In the genomic region with DNA sequence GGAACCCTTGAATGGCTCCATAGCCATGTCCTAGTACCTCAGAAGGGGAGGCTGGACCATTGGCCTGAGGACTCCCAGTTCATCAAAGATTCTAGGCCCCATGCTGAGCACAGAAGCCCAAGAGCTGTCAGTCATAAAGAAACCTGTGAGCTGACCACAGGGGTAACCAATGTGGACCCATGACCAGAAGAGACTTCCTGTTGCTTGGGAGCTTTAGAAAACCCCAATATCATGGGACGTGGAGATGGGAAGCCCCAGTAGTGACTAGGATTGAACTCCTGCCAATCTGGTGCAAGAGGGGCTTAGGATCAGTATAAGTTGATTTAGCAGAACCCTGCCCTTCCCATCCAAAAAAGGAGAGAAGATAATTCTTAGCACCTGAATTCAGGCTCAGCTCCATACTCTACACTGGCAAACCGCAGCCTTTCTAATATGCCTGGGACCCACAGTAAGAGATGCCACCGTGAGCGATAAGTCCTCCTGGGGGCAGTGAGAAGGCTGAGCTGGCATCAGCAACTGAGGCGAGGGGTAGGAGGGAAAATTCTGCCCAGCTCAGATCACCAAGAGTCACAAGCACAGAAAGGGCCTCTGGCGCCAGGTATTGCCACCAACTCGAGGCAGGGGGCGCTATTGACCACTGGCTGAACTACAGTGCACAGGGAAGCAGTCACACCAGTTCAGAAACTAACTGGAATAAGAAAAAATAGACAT, we compare ENCODE assay signal across 8 cellular contexts.
DNase-seq lines count a peak whose midpoint lies in the region; ATAC-seq lines count a peak whose summit lies in the region.

No MANE protein-coding gene starts in this region.

- H3K4me1 Mint-ChIP-seq in activated naive CD4-positive, alpha-beta T cell treated with anti-CD3 and anti-CD28 coated beads, Interleukin-2, amount 10 ng/mL, durations not matched to agents 7 days and 5 days, result no peaks in the 10 kb centered on the region

- intact Hi-C loops in left ventricle myocardium superior (cut with micrococcal nuclease), result no loop called here

- CTCF ChIA-PET in activated naive CD4-positive, alpha-beta T cell treated with anti-CD3 and anti-CD28 coated beads, Interleukin-2, amount 10 ng/mL, durations not matched to agents 7 days and 5 days (lab: Charles Lee), result interaction anchor here (0.5 to 2.8 kb wide), 18 partner anchors 26 to 434 kb away, joined by 3 to 49 read pairs (median 4); no protein-coding TSS in a partner anchor

- peak; percentile 82 for ATAC-seq in GM21717 (IDR thresholded peaks at IDR 0.05; ENCODE audit: unreplicated experiment)
- no peak for ATAC-seq in left ventricle myocardium superior

- H3K9me3 Mint-ChIP-seq in activated naive CD4-positive, alpha-beta T cell treated with anti-CD3 and anti-CD28 coated beads, Interleukin-2, amount 10 ng/mL, durations not matched to agents 7 days and 5 days, result no peaks in the 10 kb centered on the region

- no peaks in the 10 kb centered on the region for H3K27me3 Mint-ChIP-seq in activated naive CD4-positive, alpha-beta T cell treated with anti-CD3 and anti-CD28 coated beads, Interleukin-2, amount 10 ng/mL, durations not matched to agents 7 days and 5 days

- H3K36me3 Mint-ChIP-seq in activated naive CD4-positive, alpha-beta T cell treated with anti-CD3 and anti-CD28 coated beads, Interleukin-2, amount 10 ng/mL, durations not matched to agents 7 days and 5 days, result no peaks in the 10 kb centered on the region

- H3K4me3 Mint-ChIP-seq in activated naive CD4-positive, alpha-beta T cell treated with anti-CD3 and anti-CD28 coated beads, Interleukin-2, amount 10 ng/mL, durations not matched to agents 7 days and 5 days, result no peak overlapping the region

- H3K27ac Mint-ChIP-seq in activated naive CD4-positive, alpha-beta T cell treated with anti-CD3 and anti-CD28 coated beads, Interleukin-2, amount 10 ng/mL, durations not matched to agents 7 days and 5 days, result no peak overlapping the region

- DNase-seq in activated naive CD4-positive, alpha-beta T cell treated with anti-CD3 and anti-CD28 coated beads, Interleukin-2, amount 10 ng/mL, durations not matched to agents 7 days and 5 days, result peak; percentile 58
- DNase-seq in activated naive CD4-positive, alpha-beta T cell treated with Interleukin-2 at 50 U/mL for 16 hours, result no peak
- peak; percentile 8 for DNase-seq in HS-27A (ENCODE audit: low read depth)
- DNase-seq in SKM-1 treated with dmso at 0.1 percent for 144 hours (lab: John Stamatoyannopoulos, UW; ENCODE audit: unreplicated experiment), result peak; percentile 78
- DNase-seq in glomerular visceral epithelial cell (ENCODE audit: extremely low spot score), result peak; percentile 7
- peak; percentile 81 for DNase-seq in stimulated activated CD8-positive, alpha-beta memory T cell treated with anti-CD3 and anti-CD28 coated beads, Interleukin-4, amount 100 ng/mL, for 48 hours
- no peak for DNase-seq in left ventricle myocardium superior

Comparison
In these comparisons a context has a peak if more than half of its experiments do, and no peak if none do; other contexts are left out.
1. DNase-seq: peak in activated naive CD4-positive, alpha-beta T cell treated with anti-CD3 and anti-CD28 coated beads, Interleukin-2, amount 10 ng/mL, durations not matched to agents 7 days and 5 days (single experiment), HS-27A (single experiment), SKM-1 treated with dmso at 0.1 percent for 144 hours (single experiment), glomerular visceral epithelial cell (single experiment) and stimulated activated CD8-positive, alpha-beta memory T cell treated with anti-CD3 and anti-CD28 coated beads, Interleukin-4, amount 100 ng/mL, for 48 hours (single experiment); none in activated naive CD4-positive, alpha-beta T cell treated with Interleukin-2 at 50 U/mL for 16 hours (single experiment) and left ventricle myocardium superior (single experiment).